In genomic region chr10:113045155-113046055, GRCh38 we compare ENCODE assay signal across 11 cellular contexts.
A peak's percentile ranks its signal among the peaks of the same experiment; 100 is the strongest.
DNase-seq lines count a peak whose midpoint lies in the region; ATAC-seq and TF ChIP-seq lines count a peak whose summit lies in the region.
"Had no signal": no experiment of that assay in that cellular context is flagged by ENCODE, and none has a peak within 500 bp of the region (broad histone marks: within the 10 kb centered on the region; RNA-seq: fewer than 3 reads in every experiment).

No MANE protein-coding gene starts in this region.

- intact Hi-C loops in activated CD4-positive, alpha-beta T cell treated with anti-CD3 and anti-CD28 coated beads, Interleukin-2, amount 10 ng/mL, durations not matched to agents 24 days and 14 days (cut with micrococcal nuclease), result no loop called here

- no peak for TF ChIP-seq CTCF in osteocyte (IDR thresholded peaks at IDR 0.05)

- H3K27me3 Mint-ChIP-seq in osteocyte (ENCODE audit: unreplicated experiment) (no peaks in the 10 kb centered on the region), T-helper 17 cell (peaks cover 18% of the 10 kb centered on the region)
- peaks cover 21% of the 10 kb centered on the region for H3K27me3 Mint-ChIP-seq in activated CD4-positive, alpha-beta T cell treated with anti-CD3 and anti-CD28 coated beads, Interleukin-2, amount 10 ng/mL, durations not matched to agents 24 days and 14 days

- H3K4me3 Mint-ChIP-seq in osteocyte (ENCODE audit: unreplicated experiment) (no peak overlapping the region), T-helper 17 cell (no peak overlapping the region)
- H3K4me3 Mint-ChIP-seq in activated CD4-positive, alpha-beta T cell treated with anti-CD3 and anti-CD28 coated beads, Interleukin-2, amount 10 ng/mL, durations not matched to agents 24 days and 14 days, result no peak overlapping the region
- H3K4me3 Mint-ChIP-seq: activated T-cell treated with anti-CD3 and anti-CD28 coated beads, Interleukin-2, amount 50 U/mL, for 72 hours; T-helper 2 cell treated with Interferon-gamma antibody and Interleukin-4, amounts not matched to agents 5 μg/mL and 100 μg/mL, for 36 hours had no signal

- H3K4me1 Mint-ChIP-seq in osteocyte (ENCODE audit: unreplicated experiment) (peaks cover 85% of the 10 kb centered on the region), T-helper 17 cell (peaks cover 2% of the 10 kb centered on the region)
- no peaks in the 10 kb centered on the region for H3K4me1 Mint-ChIP-seq in activated CD4-positive, alpha-beta T cell treated with anti-CD3 and anti-CD28 coated beads, Interleukin-2, amount 10 ng/mL, durations not matched to agents 24 days and 14 days

- peaks cover 35% of the 10 kb centered on the region for H3K36me3 Mint-ChIP-seq in osteocyte (ENCODE audit: unreplicated experiment)
- H3K36me3 Mint-ChIP-seq in T-helper 17 cell (ENCODE audit: low read depth), result peaks cover 4% of the 10 kb centered on the region
- no peaks in the 10 kb centered on the region for H3K36me3 Mint-ChIP-seq in activated CD4-positive, alpha-beta T cell treated with anti-CD3 and anti-CD28 coated beads, Interleukin-2, amount 10 ng/mL, durations not matched to agents 24 days and 14 days (ENCODE audit: low read depth)

- ATAC-seq in esophagus mucosa (peak; percentile 79), T-helper 17 cell (no peak)
- ATAC-seq: activated T-cell treated with anti-CD3 and anti-CD28 coated beads, Interleukin-2, amount 50 U/mL, for 72 hours had no signal

- H3K9me3 Mint-ChIP-seq in osteocyte (ENCODE audit: unreplicated experiment), result no peaks in the 10 kb centered on the region
- peaks cover 3% of the 10 kb centered on the region for H3K9me3 Mint-ChIP-seq in activated CD4-positive, alpha-beta T cell treated with anti-CD3 and anti-CD28 coated beads, Interleukin-2, amount 10 ng/mL, durations not matched to agents 24 days and 14 days
- H3K9me3 Mint-ChIP-seq: activated T-cell treated with anti-CD3 and anti-CD28 coated beads, Interleukin-2, amount 50 U/mL, for 72 hours; T-helper 2 cell treated with Interferon-gamma antibody and Interleukin-4, amounts not matched to agents 5 μg/mL and 100 μg/mL, for 36 hours had no signal

- H3K9me3 ChIP-seq in T-helper 17 cell (ENCODE audit: control insufficient read depth, low read length, poor library complexity, severe bottlenecking), result no peaks in the 10 kb centered on the region

- in situ Hi-C loops in Caki2 (cut with HindIII; ENCODE audit: low pct_unique_long_range_greater_than_20kb, low sequenced_read_pairs), result no loop called here

- H3K27ac Mint-ChIP-seq in osteocyte (ENCODE audit: unreplicated experiment) (peak overlapping the region; percentile 74), T-helper 17 cell (no peak overlapping the region)
- H3K27ac Mint-ChIP-seq in activated CD4-positive, alpha-beta T cell treated with anti-CD3 and anti-CD28 coated beads, Interleukin-2, amount 10 ng/mL, durations not matched to agents 24 days and 14 days, result no peak overlapping the region
- H3K27ac Mint-ChIP-seq: activated T-cell treated with anti-CD3 and anti-CD28 coated beads, Interleukin-2, amount 50 U/mL, for 72 hours; T-helper 2 cell treated with Interferon-gamma antibody and Interleukin-4, amounts not matched to agents 5 μg/mL and 100 μg/mL, for 36 hours had no signal

- DNase-seq in Caki2 (ENCODE audit: low read depth) (peak; percentile 75), RPMI7951 (ENCODE audit: low read depth) (peak; percentile 83), osteocyte (ENCODE audit: extremely low spot score, unreplicated experiment) (no peak), NCI-H510A treated with DMSO at 0.1 percent for 48 hours (lab: John Stamatoyannopoulos, UW) (no peak), T-helper 17 cell (no peak)
- no peak for DNase-seq in activated CD4-positive, alpha-beta T cell treated with anti-CD3 and anti-CD28 coated beads, Interleukin-2, amount 10 ng/mL, durations not matched to agents 24 days and 14 days
- DNase-seq in effector CD8-positive, alpha-beta T cell (lab: John Stamatoyannopoulos, UW), result no peak
- DNase-seq: activated T-cell treated with anti-CD3 and anti-CD28 coated beads, Interleukin-2, amount 50 U/mL, for 72 hours; left colon had no signal

Comparison
In these comparisons a context has a peak if more than half of its experiments do, and no peak if none do; other contexts are left out.
1. DNase-seq: peak in Caki2 (single experiment) and RPMI7951 (single experiment); none in osteocyte (single experiment), NCI-H510A treated with DMSO at 0.1 percent for 48 hours (single experiment), T-helper 17 cell (0 of 3), activated CD4-positive, alpha-beta T cell treated with anti-CD3 and anti-CD28 coated beads, Interleukin-2, amount 10 ng/mL, durations not matched to agents 24 days and 14 days (single experiment) and effector CD8-positive, alpha-beta T cell (single experiment).